ENCODE assay signal across 8 cellular contexts in genomic region chr9:105557804-105558610, GRCh38. TPM values are rescaled to one million over a fixed set of nuclear protein-coding genes. Genes with fewer than 3 reads are reported as not detected.
DNase-seq lines count a peak whose midpoint lies in the region; ATAC-seq, FAIRE-seq and TF ChIP-seq lines count a peak whose summit lies in the region.

Gene FKTN (plus strand): TSS chr9:105558131. CDS start chr9:105575033, 16,902 bp downstream.

- H3K27me3 ChIP-seq in bronchial epithelial cell (ENCODE audit: control insufficient read depth, insufficient read depth, low read length) = no peaks in the 10 kb centered on the region

- no peak for FAIRE-seq in bronchial epithelial cell (lab: Jason Lieb, UNC)

- peak; percentile 21 for DNase-seq in AG04449 (ENCODE audit: low read depth, low spot score)
- peak; percentile 63 for DNase-seq in NCI-H2196 treated with DMSO at 0.1 percent for 48 hours (lab: John Stamatoyannopoulos, UW; ENCODE audit: unreplicated experiment)
- DNase-seq in bronchial epithelial cell (ENCODE audit: low read depth) = peak; percentile 78
- DNase-seq in inferior parietal cortex (ENCODE audit: extremely low spot score) = peak; percentile 85
- DNase-seq in stimulated activated CD4-positive, alpha-beta T cell treated with anti-CD3 and anti-CD28 coated beads, Interleukin-12 subunit alpha, Interleukin-12 subunit beta, amount 100 ng/mL, for 24 hours (ENCODE audit: low read depth in 2 of 2) = peak; percentile 63 to 82

- TF ChIP-seq CTCF in AG04449 (IDR thresholded peaks at IDR 0.05; ENCODE audit: insufficient read depth, low read length, missing control alignments) (no peak), WI38 (IDR thresholded peaks at IDR 0.05; ENCODE audit: low read depth, low read length) (no peak), bronchial epithelial cell (IDR thresholded peaks at IDR 0.05; ENCODE audit: insufficient read depth, low read length, severe bottlenecking) (no peak)

- CTCF ChIA-PET in AG04449 (lab: Yijun Ruan, JAX) = no interaction called here

- H3K36me3 ChIP-seq in bronchial epithelial cell (ENCODE audit: control insufficient read depth, insufficient read depth, low read length) = no peaks in the 10 kb centered on the region

- ATAC-seq in GM18867 (IDR thresholded peaks at IDR 0.05; ENCODE audit: unreplicated experiment) (peak; percentile 95), HG03097 (IDR thresholded peaks at IDR 0.05; ENCODE audit: low FRiP score, unreplicated experiment) (peak; percentile 96)

- H3K4me3 ChIP-seq in AG04449 (ENCODE audit: low read depth, low read length) (peak within 1 kb of the TSS; percentile 92), WI38 (ENCODE audit: low read depth, low read length) (peak within 1 kb of the TSS; percentile 90), bronchial epithelial cell (ENCODE audit: low read depth, low read length) (peak within 1 kb of the TSS; percentile 77)

- POLR2A ChIA-PET in AG04449 (lab: Yijun Ruan, JAX) = no interaction called here

RNA-seq across cellular contexts. Expression of gene FKTN, which starts in this region (rescaled TPM):
- 17.0 and 17.9 TPM in 2 replicates for total RNA-seq in bronchial epithelial cell

Comparison
In these comparisons a context has a peak if more than half of its experiments do, and no peak if none do; other contexts are left out.
1. Peak in every context shown above with its lines: DNase-seq, ATAC-seq and H3K4me3 ChIP-seq.
2. DNase-seq: peak in every context shown above with its lines; median percentile 85 in inferior parietal cortex; 78 in bronchial epithelial cell; 72 in stimulated activated CD4-positive, alpha-beta T cell treated with anti-CD3 and anti-CD28 coated beads, Interleukin-12 subunit alpha, Interleukin-12 subunit beta, amount 100 ng/mL, for 24 hours; 63 in NCI-H2196 treated with DMSO at 0.1 percent for 48 hours; 21 in AG04449.